ENCODE assay signal across 8 cellular contexts in the genomic region with DNA sequence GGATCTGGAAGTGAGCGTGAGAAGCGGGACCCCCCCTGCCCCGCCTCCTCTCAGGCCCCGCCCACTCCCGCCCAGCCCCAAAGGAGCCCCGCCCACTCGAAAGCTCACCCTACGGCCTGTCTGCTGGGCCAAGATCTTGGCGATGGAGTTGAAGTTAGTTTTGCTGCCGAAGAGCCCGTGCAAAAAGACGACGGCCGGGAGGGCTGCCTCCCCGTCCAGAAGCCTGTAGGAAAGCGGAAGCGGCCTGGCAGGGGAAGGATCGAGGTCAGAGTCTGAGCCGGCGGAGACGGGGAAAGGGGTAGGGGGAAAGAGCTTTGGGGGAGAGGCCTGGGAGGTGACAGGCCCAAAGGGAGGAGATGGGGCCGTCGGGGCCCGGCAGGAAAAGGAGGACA. TPM values are rescaled to one million over a fixed set of nuclear protein-coding genes. Genes with fewer than 3 reads are reported as not detected.
DNase-seq lines count a peak whose midpoint lies in the region; ATAC-seq and TF ChIP-seq lines count a peak whose summit lies in the region.

No MANE protein-coding gene starts in this region.

- peak; percentile 33 for DNase-seq in activated gamma-delta T cell (lab: John Stamatoyannopoulos, UW)
- peak; percentile 55 for DNase-seq in fibroblast of the aortic adventitia (ENCODE audit: low read depth)
- DNase-seq in SHP77 treated with DMSO at 0.1 percent for 48 hours (lab: John Stamatoyannopoulos, UW): no peak

- peaks cover 6% of the 10 kb centered on the region; the same call in 1 of the 2 replicates for H3K79me2 ChIP-seq in OCI-LY3 (ENCODE audit: low read length)

- H3K27ac Mint-ChIP-seq in nephron: peak overlapping the region; percentile 81 to 95 (median 86)

- H3K4me1 Mint-ChIP-seq in nephron: peaks cover 14% of the 10 kb centered on the region

- peak overlapping the region; percentile 82 for H3K4me2 ChIP-seq in OCI-LY3 (ENCODE audit: low read length)

- H3K4me3 Mint-ChIP-seq in nephron: peak overlapping the region; percentile 94 to 96 (median 95)

- H3K27me3 Mint-ChIP-seq in nephron (ENCODE audit: low read depth): peaks cover 7% of the 10 kb centered on the region

- H4K20me1 ChIP-seq in OCI-LY3 (ENCODE audit: insufficient read depth, low read length): peaks cover 6% of the 10 kb centered on the region

- H3K4me1 ChIP-seq in OCI-LY3 (ENCODE audit: low read length) (peaks cover 25% of the 10 kb centered on the region), thymus (ENCODE audit: control insufficient read depth, insufficient read depth, low read length) (peaks cover 13% of the 10 kb centered on the region)

- H2AFZ ChIP-seq in OCI-LY3 (ENCODE audit: low read depth, low read length): peak overlapping the region; percentile 51; the same call in 1 of the 2 replicates

- H3K4me3 ChIP-seq in GM08714 (ENCODE audit: low read length) (peak overlapping the region; percentile 83), OCI-LY3 (ENCODE audit: low read length) (peak overlapping the region; percentile 77), fibroblast of the aortic adventitia (ENCODE audit: low read depth, low read length) (peak overlapping the region; percentile 81), thymus (ENCODE audit: low read length) (peak overlapping the region; percentile 88)

- H3K9me3 ChIP-seq in OCI-LY3 (ENCODE audit: insufficient read depth, low read length) (no peaks in the 10 kb centered on the region), thymus (ENCODE audit: control insufficient read depth) (no peaks in the 10 kb centered on the region)

- H3K9me3 Mint-ChIP-seq in nephron: no peaks in the 10 kb centered on the region

- no peaks in the 10 kb centered on the region for H3K36me3 Mint-ChIP-seq in nephron (ENCODE audit: low read depth)

- H3K36me3 ChIP-seq in OCI-LY3 (replicated peaks; ENCODE audit: low read depth, low read length): peaks cover 9% of the 10 kb centered on the region
- peaks cover 11% of the 10 kb centered on the region for H3K36me3 ChIP-seq in thymus (ENCODE audit: control insufficient read depth, insufficient read depth)

- H3K27ac ChIP-seq in OCI-LY3 (ENCODE audit: low read length) (peak overlapping the region; percentile 58), thymus (ENCODE audit: low read depth) (peak overlapping the region; percentile 78)

- H3K9ac ChIP-seq in OCI-LY3 (ENCODE audit: low read length): peak overlapping the region; percentile 92

- WGBS in thymus: under 1% methylated on average over 24 of the region's 24 CpGs

- H3K27me3 ChIP-seq in OCI-LY3 (ENCODE audit: low read depth, low read length) (no peaks in the 10 kb centered on the region), thymus (ENCODE audit: control insufficient read depth, insufficient read depth) (no peaks in the 10 kb centered on the region)

- peak; percentile 21 for ATAC-seq in HG02852 (IDR thresholded peaks at IDR 0.05; ENCODE audit: unreplicated experiment)

- TF ChIP-seq CTCF in OCI-LY3 (IDR thresholded peaks at IDR 0.05; ENCODE audit: low read depth, low read length) (no peak), fibroblast of the aortic adventitia (IDR thresholded peaks at IDR 0.05; ENCODE audit: insufficient read depth, low read length) (no peak), nephron (IDR thresholded peaks at IDR 0.05; ENCODE audit: unreplicated experiment in 3 of 3) (no peak)

RNA-seq across cellular contexts. Expression of gene ABHD11, which starts 0.4 kb away (rescaled TPM):
- 5.0 and 14.8 TPM in 2 replicates for total RNA-seq in fibroblast of the aortic adventitia (ENCODE audit: low replicate concordance)
- polyA plus RNA-seq in thymus: 22.8 TPM

RNA-seq across cellular contexts. Expression of gene STX1A, which starts 18.7 kb away (rescaled TPM):
- 3.6 and 27.9 TPM in 2 replicates for total RNA-seq in fibroblast of the aortic adventitia (ENCODE audit: low replicate concordance)
- 5.4 TPM for polyA plus RNA-seq in thymus

RNA-seq across cellular contexts. Expression of gene CLDN3, which starts 31.9 kb away (rescaled TPM):
- not detected in 2 replicates for total RNA-seq in fibroblast of the aortic adventitia (ENCODE audit: low replicate concordance)
- 20.9 TPM for polyA plus RNA-seq in thymus

RNA-seq across cellular contexts. Expression of gene BUD23, which starts 54.8 kb away (rescaled TPM):
- total RNA-seq in fibroblast of the aortic adventitia (ENCODE audit: low replicate concordance): 28.6 and 69.4 TPM in 2 replicates
- polyA plus RNA-seq in thymus: 71.0 TPM

RNA-seq across cellular contexts. Expression of gene DNAJC30, which starts 55.0 kb away (rescaled TPM):
- 1.9 and 3.4 TPM in 2 replicates for total RNA-seq in fibroblast of the aortic adventitia (ENCODE audit: low replicate concordance)
- 8.0 TPM for polyA plus RNA-seq in thymus
